ENCODE assay signal across 8 cellular contexts in genomic region chr7:149239345-149240143, GRCh38. TPM values are rescaled to one million over a fixed set of nuclear protein-coding genes. Genes with fewer than 3 reads are reported as not detected.
A peak's percentile ranks its signal among the peaks of the same experiment; 100 is the strongest.
DNase-seq lines count a peak whose midpoint lies in the region; ATAC-seq and TF ChIP-seq lines count a peak whose summit lies in the region.

TSS of gene ZNF212 (plus strand) at chr7:149239651. CDS start at chr7:149239779, 128 bp downstream.

- H3K27me3 Mint-ChIP-seq in activated naive CD8-positive, alpha-beta T cell treated with anti-CD3 and anti-CD28 coated beads, Interleukin-2, amount 10 ng/mL, durations not matched to agents 7 days and 5 days = no peaks in the 10 kb centered on the region

- peak in 1 of 2 donors; percentile 48 for TF ChIP-seq POLR2A in heart left ventricle (IDR thresholded peaks at IDR 0.05)

- H3K27ac ChIP-seq in SU-DHL-6 (ENCODE audit: low read depth, low read length) = no peak within 1 kb of the TSS
- H3K27ac ChIP-seq in heart left ventricle = peak within 1 kb of the TSS in 10 of 12 donors; percentile 20 to 83 (median 74)
- H3K27ac ChIP-seq in upper lobe of right lung = peak within 1 kb of the TSS; percentile 72

- H2AFZ ChIP-seq in SU-DHL-6 (ENCODE audit: low read depth, low read length, severe bottlenecking) = peak within 1 kb of the TSS; percentile 85

- WGBS in heart left ventricle, 4 donors = 0 to 1% (median 0%) methylated on average over 29 to 64 of the region's 64 CpGs

- ATAC-seq in HG02759 (IDR thresholded peaks at IDR 0.05; ENCODE audit: unreplicated experiment) (peak; percentile 99), heart left ventricle (peak; percentile 98 to 100 (median 100)), upper lobe of right lung (peak; percentile 100)
- ATAC-seq in activated naive CD8-positive, alpha-beta T cell treated with anti-CD3 and anti-CD28 coated beads, Interleukin-2, amount 10 ng/mL, durations not matched to agents 7 days and 5 days (ENCODE audit: low read depth) = peak; percentile 100

- H3K9ac ChIP-seq in SU-DHL-6 (ENCODE audit: low read length) = peak within 1 kb of the TSS; percentile 73

- no peaks in the 10 kb centered on the region for H3F3A ChIP-seq in SU-DHL-6 (ENCODE audit: insufficient read depth)

- H3K4me3 ChIP-seq in SU-DHL-6 (ENCODE audit: insufficient read depth, low read length, poor library complexity, severe bottlenecking) (peak within 1 kb of the TSS; percentile 81), heart left ventricle (peak within 1 kb of the TSS; percentile 69 to 99 (median 89)), upper lobe of right lung (peak within 1 kb of the TSS; percentile 95)

- H3K9me3 ChIP-seq in SU-DHL-6 (ENCODE audit: insufficient read depth, low read length) (no peaks in the 10 kb centered on the region), heart left ventricle (peaks cover 0 to 11% (median 2%) of the 10 kb centered on the region in 12 donors), upper lobe of right lung (no peaks in the 10 kb centered on the region)

- H3K27ac Mint-ChIP-seq in activated naive CD8-positive, alpha-beta T cell treated with anti-CD3 and anti-CD28 coated beads, Interleukin-2, amount 10 ng/mL, durations not matched to agents 7 days and 5 days = peak within 1 kb of the TSS; percentile 81

- intact Hi-C loops in heart left ventricle (cut with DNase I) = loop anchor here in 1 of 10 donors (1.0 to 2.0 kb wide), 2 partner anchors 22 to 43 kb away; no protein-coding TSS in a partner anchor
- intact Hi-C loops in posterior vena cava (cut with DNase I) = no loop called here
- intact Hi-C loops in upper lobe of right lung (cut with DNase I) = no loop called here

- H3K4me2 ChIP-seq in SU-DHL-6 (ENCODE audit: low read depth, low read length, poor library complexity, severe bottlenecking) = peak within 1 kb of the TSS; percentile 77

- H3K4me1 Mint-ChIP-seq in activated naive CD8-positive, alpha-beta T cell treated with anti-CD3 and anti-CD28 coated beads, Interleukin-2, amount 10 ng/mL, durations not matched to agents 7 days and 5 days = peaks cover 16% of the 10 kb centered on the region

- peak; percentile 89 for TF ChIP-seq CTCF in GM12874 (IDR thresholded peaks at IDR 0.05; ENCODE audit: insufficient read depth, low read depth, low read length)
- peak; percentile 64 for TF ChIP-seq CTCF in SU-DHL-6 (IDR thresholded peaks at IDR 0.05; ENCODE audit: insufficient read depth, low read length, poor library complexity, severe bottlenecking)
- TF ChIP-seq CTCF in heart left ventricle (IDR thresholded peaks at IDR 0.05) = peak; percentile 70 to 96 (median 88)
- TF ChIP-seq CTCF in upper lobe of right lung (IDR thresholded peaks at IDR 0.05) = peak; percentile 87

- no peaks in the 10 kb centered on the region for H3K9me2 ChIP-seq in SU-DHL-6 (replicated peaks; ENCODE audit: insufficient read depth, low read length)

- H3K4me3 Mint-ChIP-seq in activated naive CD8-positive, alpha-beta T cell treated with anti-CD3 and anti-CD28 coated beads, Interleukin-2, amount 10 ng/mL, durations not matched to agents 7 days and 5 days = peak within 1 kb of the TSS; percentile 92

- peaks cover 31% of the 10 kb centered on the region for H3K79me2 ChIP-seq in SU-DHL-6 (ENCODE audit: insufficient read depth, low read length)

- no peaks in the 10 kb centered on the region for H4K20me1 ChIP-seq in SU-DHL-6 (ENCODE audit: low read depth, low read length)

- H3K27me3 ChIP-seq in SU-DHL-6 (ENCODE audit: low read length) (no peaks in the 10 kb centered on the region), heart left ventricle (no peaks in the 10 kb centered on the region), upper lobe of right lung (no peaks in the 10 kb centered on the region)

- peak; percentile 88 to 95 (median 92) for DNase-seq in NCI-H1417 (lab: John Stamatoyannopoulos, UW)
- DNase-seq in activated naive CD8-positive, alpha-beta T cell treated with anti-CD3 and anti-CD28 coated beads, Interleukin-2, amount 10 ng/mL, durations not matched to agents 7 days and 5 days = peak; percentile 88
- peak; percentile 89 to 94 (median 92) for DNase-seq in heart left ventricle
- peak; percentile 96 for DNase-seq in posterior vena cava (ENCODE audit: low spot score)
- peak; percentile 96 for DNase-seq in upper lobe of right lung

- peaks cover 9% of the 10 kb centered on the region for H3K36me3 Mint-ChIP-seq in activated naive CD8-positive, alpha-beta T cell treated with anti-CD3 and anti-CD28 coated beads, Interleukin-2, amount 10 ng/mL, durations not matched to agents 7 days and 5 days

- no peaks in the 10 kb centered on the region for H3K36me3 ChIP-seq in SU-DHL-6 (ENCODE audit: low read length)
- H3K36me3 ChIP-seq in heart left ventricle = no peaks in the 10 kb centered on the region
- no peaks in the 10 kb centered on the region for H3K36me3 ChIP-seq in upper lobe of right lung

- H3K9me3 Mint-ChIP-seq in activated naive CD8-positive, alpha-beta T cell treated with anti-CD3 and anti-CD28 coated beads, Interleukin-2, amount 10 ng/mL, durations not matched to agents 7 days and 5 days = peaks cover 3% of the 10 kb centered on the region

- H3K4me1 ChIP-seq in heart left ventricle (peaks cover 3 to 24% (median 15%) of the 10 kb centered on the region in 12 donors), upper lobe of right lung (peaks cover 16% of the 10 kb centered on the region)

- POLR2A ChIA-PET in activated naive CD8-positive, alpha-beta T cell treated with anti-CD3 and anti-CD28 coated beads, Interleukin-2, amount 10 ng/mL, durations not matched to agents 7 days and 5 days (lab: Charles Lee) = interaction anchor here (0.6 to 1.5 kb wide), 2 partner anchors 44 to 120 kb away, joined by 3 to 4 read pairs; partner anchors contain the start of gene ZNF282

RNA-seq across cellular contexts. Expression of gene ZNF212, which starts in this region (rescaled TPM):
- total RNA-seq in activated naive CD8-positive, alpha-beta T cell treated with anti-CD3 and anti-CD28 coated beads, Interleukin-2, amount 10 ng/mL, durations not matched to agents 7 days and 5 days = 10 to 100 TPM; 14.6 to 15.5 TPM
- total RNA-seq in heart left ventricle = 1 to 10 TPM; 3.4 to 6.3 (median 4.3) TPM
- polyA plus RNA-seq in heart left ventricle = 1 to 10 TPM; 3.9 to 4.9 TPM
- 1 to 10 TPM; 5.3 to 6.1 TPM for total RNA-seq in posterior vena cava
- total RNA-seq in upper lobe of right lung = 10.2 TPM
